In genomic region chr17:58631523-58632323, GRCh38 we compare ENCODE assay signal across 9 cellular contexts.
A peak's percentile ranks its signal among the peaks of the same experiment; 100 is the strongest.
DNase-seq lines count a peak whose midpoint lies in the region; ATAC-seq and TF ChIP-seq lines count a peak whose summit lies in the region.
"Had no signal": no experiment of that assay in that cellular context is flagged by ENCODE, and none has a peak within 500 bp of the region (broad histone marks: within the 10 kb centered on the region; RNA-seq: fewer than 3 reads in every experiment).

No MANE protein-coding gene starts in this region.

- no peaks in the 10 kb centered on the region for H3K36me3 ChIP-seq in kidney epithelial cell (ENCODE audit: control insufficient read depth, insufficient read depth, low read length)

- TF ChIP-seq CTCF in AG09309 (IDR thresholded peaks at IDR 0.05; ENCODE audit: control insufficient read depth, insufficient read depth, low read depth, low read length, missing control alignments), result no peak
- peak; percentile 71 for TF ChIP-seq CTCF in chondrocyte (IDR thresholded peaks at IDR 0.05)
- TF ChIP-seq CTCF in kidney epithelial cell (IDR thresholded peaks at IDR 0.05; ENCODE audit: insufficient read depth, low read length, poor library complexity, severe bottlenecking), result no peak

- no peaks in the 10 kb centered on the region for H3K9me3 Mint-ChIP-seq in chondrocyte (ENCODE audit: low read depth)
- H3K9me3 Mint-ChIP-seq: IgD-negative memory B cell had no signal

- H3K27ac Mint-ChIP-seq in chondrocyte (ENCODE audit: unreplicated experiment), result no peak overlapping the region

- H3K36me3 Mint-ChIP-seq in chondrocyte (ENCODE audit: low read depth), result no peaks in the 10 kb centered on the region
- H3K36me3 Mint-ChIP-seq: IgD-negative memory B cell had no signal

- H3K4me3 ChIP-seq in AG09309 (ENCODE audit: control insufficient read depth, low read depth, low read length) (peak overlapping the region; percentile 30), kidney epithelial cell (ENCODE audit: low read depth, low read length) (peak overlapping the region; percentile 36)

- no peaks in the 10 kb centered on the region for H3K27me3 Mint-ChIP-seq in chondrocyte (ENCODE audit: low read depth)
- H3K27me3 Mint-ChIP-seq: IgD-negative memory B cell had no signal

- DNase-seq in AG09309 (ENCODE audit: low read depth), result peak; percentile 93
- peak; percentile 99 for DNase-seq in NCI-H446 treated with DMSO at 0.1 percent for 48 hours (lab: John Stamatoyannopoulos, UW)
- DNase-seq in activated CD4-positive, CD25-positive, alpha-beta regulatory T cell treated with anti-CD3 and anti-CD28 coated beads, Interleukin-2, amount 50 U/mL, for 72 hours, result peak; percentile 85
- DNase-seq in chondrocyte (ENCODE audit: low spot score), result peak; percentile 96
- peak; percentile 96 for DNase-seq in kidney epithelial cell (ENCODE audit: low read depth)
- DNase-seq in stimulated activated CD4-positive, alpha-beta T cell treated with anti-CD3 and anti-CD28 coated beads, Interleukin-15, amount 100 ng/mL, for 1 hour (ENCODE audit: low read depth in 1 of 2, low spot score in 1 of 2), result peak; percentile 84 to 87

- H3K4me1 Mint-ChIP-seq in chondrocyte (ENCODE audit: low read depth), result peaks cover 2% of the 10 kb centered on the region

- peak; percentile 79 for ATAC-seq in GM19035 (IDR thresholded peaks at IDR 0.05; ENCODE audit: unreplicated experiment)
- peak; percentile 83 for ATAC-seq in HG03280 (IDR thresholded peaks at IDR 0.05; ENCODE audit: unreplicated experiment)

- no peaks in the 10 kb centered on the region for H3K27me3 ChIP-seq in kidney epithelial cell (ENCODE audit: control insufficient read depth, insufficient read depth, low read length)

- H3K4me3 Mint-ChIP-seq in chondrocyte (ENCODE audit: unreplicated experiment), result no peak overlapping the region

Comparison
In these comparisons a context has a peak if more than half of its experiments do, and no peak if none do; other contexts are left out.
1. Peak in every context shown above with its lines: DNase-seq, ATAC-seq and H3K4me3 ChIP-seq.